Comparison of ENCODE assay signal across 8 cellular contexts in the genomic region with DNA sequence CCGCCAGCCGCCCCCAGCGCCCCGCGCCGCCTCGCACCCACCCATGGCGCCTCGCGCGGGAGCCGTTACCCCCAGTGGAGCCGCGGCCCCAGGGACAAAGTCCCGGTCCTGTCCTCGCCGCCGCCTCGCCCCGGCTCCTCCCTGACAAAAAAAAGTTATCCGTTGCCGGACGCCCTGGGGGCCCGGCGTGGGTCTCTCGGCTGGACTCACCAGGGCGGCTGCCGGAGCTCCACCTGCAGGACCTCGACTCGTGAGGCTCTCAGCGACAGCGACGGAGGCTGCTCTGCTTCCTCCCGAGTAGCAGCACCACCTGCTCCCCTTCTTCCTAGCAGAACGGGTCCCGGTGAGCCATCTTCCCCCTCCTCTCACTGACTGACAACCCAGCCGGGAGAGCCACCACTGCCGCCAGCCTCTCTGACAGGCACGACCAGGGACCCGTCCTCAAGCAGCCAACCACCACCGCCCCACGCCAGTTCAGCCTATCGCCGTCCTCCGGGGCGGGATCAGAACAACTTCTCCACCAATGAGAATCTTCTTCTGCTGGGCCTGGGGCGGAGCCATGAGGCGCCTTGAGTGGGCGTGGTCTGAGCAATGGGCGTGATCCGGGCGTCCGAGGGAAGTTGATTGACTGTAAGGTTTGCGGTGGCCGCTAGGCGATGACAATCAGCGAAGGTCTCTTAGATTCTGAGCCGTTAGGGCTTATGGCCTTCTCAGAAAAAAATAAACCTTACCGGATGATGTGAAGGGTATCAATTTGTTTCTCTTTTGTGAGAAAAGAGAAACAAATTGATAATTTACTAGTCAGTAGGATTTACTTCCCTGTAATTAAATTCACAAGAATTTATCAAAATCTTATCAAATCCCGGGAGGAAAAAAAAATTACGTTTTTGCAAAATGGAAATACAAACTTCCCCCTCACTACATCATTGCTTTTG. TPM values are rescaled to one million over a fixed set of nuclear protein-coding genes. Genes with fewer than 3 reads are reported as not detected.
DNase-seq lines count a peak whose midpoint lies in the region; ATAC-seq and TF ChIP-seq lines count a peak whose summit lies in the region.

A gene (minus strand): TSS at position 416 of the 935 bp plus-strand sequence. CDS start 23,019 bp downstream, outside the sequence.

- no peaks in the 10 kb centered on the region for H3K9me3 ChIP-seq in mucosa of rectum (ENCODE audit: control insufficient read depth in 2 of 2, low read length in 2 of 2)

- DNase-seq in DMS53 (lab: John Stamatoyannopoulos, UW) = peak; percentile 100
- peak; percentile 82 for DNase-seq in OCI-M2 (lab: John Stamatoyannopoulos, UW; ENCODE audit: unreplicated experiment)
- peak; percentile 98 for DNase-seq in activated T-cell treated with anti-CD3 and anti-CD28 coated beads for 48 hours (ENCODE audit: low read depth)
- DNase-seq in epithelial cell of proximal tubule (ENCODE audit: low read depth) = peak; percentile 82
- peak; percentile 99 for DNase-seq in stimulated activated CD8-positive, alpha-beta memory T cell treated with anti-CD3 and anti-CD28 coated beads, Interleukin-4, amount 100 ng/mL, for 48 hours

- peaks cover 0 to 11% of the 10 kb centered on the region in 2 donors for H3K27me3 ChIP-seq in mucosa of rectum (ENCODE audit: control insufficient read depth in 2 of 2, insufficient read depth in 2 of 2, low read length in 2 of 2)

- peaks cover 6 to 10% of the 10 kb centered on the region in 2 donors for H3K4me1 ChIP-seq in mucosa of rectum (ENCODE audit: control insufficient read depth in 2 of 2, insufficient read depth in 2 of 2, low read length in 2 of 2)

- H3K27ac ChIP-seq in mucosa of rectum (ENCODE audit: low read depth in 2 of 2, low read length in 2 of 2) = peak within 1 kb of the TSS; percentile 51 to 74

- H3K9ac ChIP-seq in mucosa of rectum (ENCODE audit: low read depth in 1 of 2, low read length in 2 of 2) = peak within 1 kb of the TSS; percentile 51 to 63

- no peaks in the 10 kb centered on the region for H3K36me3 ChIP-seq in mucosa of rectum (ENCODE audit: control insufficient read depth in 2 of 2, insufficient read depth in 2 of 2, low read length in 2 of 2)

- no peak for TF ChIP-seq RAD21 in Ishikawa (IDR thresholded peaks at IDR 0.05; ENCODE audit: low read depth)

- TF ChIP-seq CTCF in epithelial cell of proximal tubule (conservative IDR thresholded peaks at IDR 0.05; ENCODE audit: low read depth, low read length) = peak; percentile 53

- peak within 1 kb of the TSS; percentile 88 for H3K4me3 ChIP-seq in epithelial cell of proximal tubule (ENCODE audit: low read depth, low read length)
- peak within 1 kb of the TSS; percentile 79 to 88 for H3K4me3 ChIP-seq in mucosa of rectum (ENCODE audit: low read length in 2 of 2)

- peak; percentile 97 for ATAC-seq in GM21576 (IDR thresholded peaks at IDR 0.05; ENCODE audit: unreplicated experiment)

- TF ChIP-seq EP300 in Ishikawa (IDR thresholded peaks at IDR 0.05; ENCODE audit: borderline replicate concordance) = no peak

TF ChIP-seq in Ishikawa, 13 proteins besides CTCF, POLR2A, EP300 and RAD21:
- TF ChIP-seq, protein P1, sequence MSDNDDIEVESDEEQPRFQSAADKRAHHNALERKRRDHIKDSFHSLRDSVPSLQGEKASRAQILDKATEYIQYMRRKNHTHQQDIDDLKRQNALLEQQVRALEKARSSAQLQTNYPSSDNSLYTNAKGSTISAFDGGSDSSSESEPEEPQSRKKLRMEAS (IDR thresholded peaks at IDR 0.05) = peak; percentile 66
- TF ChIP-seq TAF1 (IDR thresholded peaks at IDR 0.05; ENCODE audit: low read depth) (peak; percentile 92), YY1 (IDR thresholded peaks at IDR 0.05; ENCODE audit: low read depth) (peak; percentile 70)
- TF ChIP-seq, protein P2, sequence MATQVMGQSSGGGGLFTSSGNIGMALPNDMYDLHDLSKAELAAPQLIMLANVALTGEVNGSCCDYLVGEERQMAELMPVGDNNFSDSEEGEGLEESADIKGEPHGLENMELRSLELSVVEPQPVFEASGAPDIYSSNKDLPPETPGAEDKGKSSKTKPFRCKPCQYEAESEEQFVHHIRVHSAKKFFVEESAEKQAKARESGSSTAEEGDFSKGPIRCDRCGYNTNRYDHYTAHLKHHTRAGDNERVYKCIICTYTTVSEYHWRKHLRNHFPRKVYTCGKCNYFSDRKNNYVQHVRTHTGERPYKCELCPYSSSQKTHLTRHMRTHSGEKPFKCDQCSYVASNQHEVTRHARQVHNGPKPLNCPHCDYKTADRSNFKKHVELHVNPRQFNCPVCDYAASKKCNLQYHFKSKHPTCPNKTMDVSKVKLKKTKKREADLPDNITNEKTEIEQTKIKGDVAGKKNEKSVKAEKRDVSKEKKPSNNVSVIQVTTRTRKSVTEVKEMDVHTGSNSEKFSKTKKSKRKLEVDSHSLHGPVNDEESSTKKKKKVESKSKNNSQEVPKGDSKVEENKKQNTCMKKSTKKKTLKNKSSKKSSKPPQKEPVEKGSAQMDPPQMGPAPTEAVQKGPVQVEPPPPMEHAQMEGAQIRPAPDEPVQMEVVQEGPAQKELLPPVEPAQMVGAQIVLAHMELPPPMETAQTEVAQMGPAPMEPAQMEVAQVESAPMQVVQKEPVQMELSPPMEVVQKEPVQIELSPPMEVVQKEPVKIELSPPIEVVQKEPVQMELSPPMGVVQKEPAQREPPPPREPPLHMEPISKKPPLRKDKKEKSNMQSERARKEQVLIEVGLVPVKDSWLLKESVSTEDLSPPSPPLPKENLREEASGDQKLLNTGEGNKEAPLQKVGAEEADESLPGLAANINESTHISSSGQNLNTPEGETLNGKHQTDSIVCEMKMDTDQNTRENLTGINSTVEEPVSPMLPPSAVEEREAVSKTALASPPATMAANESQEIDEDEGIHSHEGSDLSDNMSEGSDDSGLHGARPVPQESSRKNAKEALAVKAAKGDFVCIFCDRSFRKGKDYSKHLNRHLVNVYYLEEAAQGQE (IDR thresholded peaks at IDR 0.05; ENCODE audit: low read depth) = no peak
- TF ChIP-seq, protein P3, sequence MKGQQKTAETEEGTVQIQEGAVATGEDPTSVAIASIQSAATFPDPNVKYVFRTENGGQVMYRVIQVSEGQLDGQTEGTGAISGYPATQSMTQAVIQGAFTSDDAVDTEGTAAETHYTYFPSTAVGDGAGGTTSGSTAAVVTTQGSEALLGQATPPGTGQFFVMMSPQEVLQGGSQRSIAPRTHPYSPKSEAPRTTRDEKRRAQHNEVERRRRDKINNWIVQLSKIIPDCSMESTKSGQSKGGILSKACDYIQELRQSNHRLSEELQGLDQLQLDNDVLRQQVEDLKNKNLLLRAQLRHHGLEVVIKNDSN (IDR thresholded peaks at IDR 0.05) = no peak

RNA-seq across cellular contexts. Expression of the gene that starts here (rescaled TPM):
- 29.7 and 32.4 TPM in 2 replicates for total RNA-seq in epithelial cell of proximal tubule

Comparison
In these comparisons a context has a peak if more than half of its experiments do, and no peak if none do; other contexts are left out.
1. Peak in every context shown above with its lines: DNase-seq, ATAC-seq, H3K4me3 ChIP-seq and H3K27ac ChIP-seq.